ENCODE assay signal across 7 cellular contexts in genomic region chr13:52609013-52609606, GRCh38. TPM values are rescaled to one million over a fixed set of nuclear protein-coding genes. Genes with fewer than 3 reads are reported as not detected.
DNase-seq lines count a peak whose midpoint lies in the region; ATAC-seq and TF ChIP-seq lines count a peak whose summit lies in the region.
"Not testable (repeated sequence)": the region's sequence is repeated elsewhere in the genome, so short reads cannot be mapped to it uniquely, and the experiment has no call there.

No MANE protein-coding gene starts in this region.

- H3K4me3 ChIP-seq in fibroblast of villous mesenchyme (ENCODE audit: low read depth, low read length); mucosa of descending colon: not testable (repeated sequence)

- not testable (repeated sequence) for H3K36me3 Mint-ChIP-seq in activated naive CD4-positive, alpha-beta T cell treated with anti-CD3 and anti-CD28 coated beads, Interleukin-2, amount 10 ng/mL, durations not matched to agents 7 days and 5 days

- intact Hi-C loops in mucosa of descending colon (cut with DNase I, micrococcal nuclease), result not testable (repeated sequence)

- CTCF ChIA-PET in activated naive CD4-positive, alpha-beta T cell treated with anti-CD3 and anti-CD28 coated beads, Interleukin-2, amount 10 ng/mL, durations not matched to agents 7 days and 5 days (lab: Charles Lee), result interaction anchor here (0.7 to 1.7 kb wide), 5 partner anchors 44 to 543 kb away, joined by 3 to 12 read pairs (median 3); partner anchors contain the start of gene SUGT1

- not testable (repeated sequence) for H3K36me3 ChIP-seq in mucosa of descending colon (ENCODE audit: low read depth)

- peak; percentile 46 for TF ChIP-seq CTCF in fibroblast of villous mesenchyme (IDR thresholded peaks at IDR 0.05; ENCODE audit: insufficient read depth, low read depth, low read length)
- not testable (repeated sequence) for TF ChIP-seq CTCF in mucosa of descending colon (IDR thresholded peaks at IDR 0.05)

- not testable (repeated sequence) for H3K4me1 Mint-ChIP-seq in activated naive CD4-positive, alpha-beta T cell treated with anti-CD3 and anti-CD28 coated beads, Interleukin-2, amount 10 ng/mL, durations not matched to agents 7 days and 5 days

- not testable (repeated sequence) for H3K4me3 Mint-ChIP-seq in activated naive CD4-positive, alpha-beta T cell treated with anti-CD3 and anti-CD28 coated beads, Interleukin-2, amount 10 ng/mL, durations not matched to agents 7 days and 5 days

- not testable (repeated sequence) for H3K4me1 ChIP-seq in mucosa of descending colon (ENCODE audit: low read depth)

- not testable (repeated sequence) for H3K9me3 ChIP-seq in mucosa of descending colon

- not testable (repeated sequence) for H3K9me3 Mint-ChIP-seq in activated naive CD4-positive, alpha-beta T cell treated with anti-CD3 and anti-CD28 coated beads, Interleukin-2, amount 10 ng/mL, durations not matched to agents 7 days and 5 days

- ATAC-seq in GM21423 (IDR thresholded peaks at IDR 0.05; ENCODE audit: unreplicated experiment) (peak; percentile 76), HG03469 (IDR thresholded peaks at IDR 0.05; ENCODE audit: unreplicated experiment) (peak; percentile 60), mucosa of descending colon (peak; percentile 85)

- DNase-seq in GDM1 (lab: John Stamatoyannopoulos, UW), result peak; percentile 45
- peak; percentile 68 for DNase-seq in NCI-H82 (lab: John Stamatoyannopoulos, UW)
- DNase-seq in activated naive CD4-positive, alpha-beta T cell treated with anti-CD3 and anti-CD28 coated beads, Interleukin-2, amount 10 ng/mL, durations not matched to agents 7 days and 5 days, result peak; percentile 25
- peak; percentile 61 for DNase-seq in fibroblast of villous mesenchyme (ENCODE audit: low read depth)
- DNase-seq in mucosa of descending colon, result peak in 1 of 3 donors; percentile 62

- peaks cover 25% of the 10 kb centered on the region for H3K27me3 Mint-ChIP-seq in activated naive CD4-positive, alpha-beta T cell treated with anti-CD3 and anti-CD28 coated beads, Interleukin-2, amount 10 ng/mL, durations not matched to agents 7 days and 5 days

- not testable (repeated sequence) for H3K27ac Mint-ChIP-seq in activated naive CD4-positive, alpha-beta T cell treated with anti-CD3 and anti-CD28 coated beads, Interleukin-2, amount 10 ng/mL, durations not matched to agents 7 days and 5 days

RNA-seq across cellular contexts. Expression of gene HNRNPA1L2, which starts 33.1 kb away (rescaled TPM):
- total RNA-seq in fibroblast of villous mesenchyme, result 3.0 and 3.9 TPM in 2 replicates
- 1 to 10 TPM; 4.5 to 5.2 (median 5.0) TPM for total RNA-seq in mucosa of descending colon

RNA-seq across cellular contexts. Expression of gene SUGT1, which starts 43.5 kb away (rescaled TPM):
- 36.4 and 47.1 TPM in 2 replicates for total RNA-seq in fibroblast of villous mesenchyme
- total RNA-seq in mucosa of descending colon, result 10 to 100 TPM; 41.3 to 57.7 (median 44.6) TPM
